21 cellular contexts compared by ENCODE assay signal in genomic region chr3:79341961-79342360, GRCh38.
DNase-seq lines count a peak whose midpoint lies in the region; ATAC-seq, FAIRE-seq and TF ChIP-seq lines count a peak whose summit lies in the region.
"Had no signal": no experiment of that assay in that cellular context is flagged by ENCODE, and none has a peak within 500 bp of the region (broad histone marks: within the 10 kb centered on the region; RNA-seq: fewer than 3 reads in every experiment).

No MANE protein-coding gene starts in this region.

- in situ Hi-C loops in HAP-1 (cut with MboI; ENCODE audit: low sequenced_read_pairs) = no loop called here

- ATAC-seq in Right ventricle myocardium superior (ENCODE audit: poor library complexity) = no peak

- no peaks in the 10 kb centered on the region for H3K79me1 ChIP-seq in H1 (ENCODE audit: low read depth, low read length)

- intact Hi-C loops in Right ventricle myocardium superior (cut with DNase I) = no loop called here

- no peaks in the 10 kb centered on the region for H4K20me1 ChIP-seq in H1 (replicated peaks in 1 of 2; ENCODE audit: control insufficient read depth in 1 of 2, insufficient read depth in 2 of 2, low read length in 2 of 2)
- H4K20me1 ChIP-seq: BLaER1 had no signal

- peak in 1 of 2 donors; percentile 29 for DNase-seq in cardiac muscle cell (ENCODE audit: low read depth in 1 of 2, low spot score in 1 of 2)
- DNase-seq in Right ventricle myocardium superior = no peak
- DNase-seq in D721Med (ENCODE audit: insufficient read length, low spot score) = no peak
- DNase-seq in H1 (ENCODE audit: low read depth in 1 of 2, low spot score in 2 of 2) = no peak
- DNase-seq in HAP-1 (ENCODE audit: low spot score in 2 of 2) = no peak
- no peak for DNase-seq in UCSD-AML1 (lab: John Stamatoyannopoulos, UW; ENCODE audit: unreplicated experiment)
- DNase-seq: 8988T; ACHN; BE2C; C1 segment of cervical spinal cord; CD4-positive, alpha-beta memory T cell; CD4-positive, CD25-positive, alpha-beta regulatory T cell; CD8-positive, alpha-beta memory T cell; COR-L47; DMS79 treated with DMSO at 0.1 percent for 48 hours; GF-D8 had no signal

- no peak overlapping the region for H3K4me3 ChIP-seq in cardiac muscle cell
- no peak overlapping the region for H3K4me3 ChIP-seq in H1 (ENCODE audit: extremely low read depth in 1 of 4, insufficient read depth in 2 of 4, low read depth in 3 of 4, low read length in 4 of 4)
- no peak overlapping the region for H3K4me3 ChIP-seq in HAP-1
- H3K4me3 ChIP-seq: BLaER1 had no signal

- H3K14ac ChIP-seq in H1 (ENCODE audit: insufficient read length) = no peak overlapping the region

- no peak overlapping the region for H3K4me2 ChIP-seq in H1 (ENCODE audit: insufficient read depth in 1 of 2, low read depth in 2 of 2, low read length in 2 of 2)
- H3K4me2 ChIP-seq: BLaER1 had no signal

- H2AFZ ChIP-seq in H1 (ENCODE audit: low read length) = no peak overlapping the region

- no peak overlapping the region for H3K56ac ChIP-seq in H1 (replicated peaks; ENCODE audit: insufficient read length, low read depth, low read length)

- no peaks in the 10 kb centered on the region for H3K23me2 ChIP-seq in H1 (ENCODE audit: low read depth, low read length)

- no peak overlapping the region for H4K91ac ChIP-seq in H1 (replicated peaks; ENCODE audit: insufficient read length, low read length)

- no peaks in the 10 kb centered on the region for H3K9me3 ChIP-seq in cardiac muscle cell (ENCODE audit: low read depth)
- peaks cover 2 to 5% of the 10 kb centered on the region in 2 experiments; a peak in 2 of 4 replicates for H3K9me3 ChIP-seq in H1 (ENCODE audit: insufficient read depth in 2 of 2, low read depth in 1 of 2, low read length in 1 of 2)
- peaks cover under 1% of the 10 kb centered on the region; the same call in 1 of the 2 replicates for H3K9me3 ChIP-seq in HAP-1
- H3K9me3 ChIP-seq: BE2C, BLaER1 had no signal

- peaks cover 47% of the 10 kb centered on the region for H3K4me1 ChIP-seq in cardiac muscle cell (ENCODE audit: low read depth)
- no peaks in the 10 kb centered on the region for H3K4me1 ChIP-seq in H1 (replicated peaks in 1 of 4; ENCODE audit: control insufficient read depth in 3 of 4, insufficient read depth in 4 of 4, low read length in 3 of 4)
- no peaks in the 10 kb centered on the region for H3K4me1 ChIP-seq in HAP-1
- H3K4me1 ChIP-seq: BE2C, BLaER1 had no signal

- no peak for TF ChIP-seq EP300 in H1 (IDR thresholded peaks at IDR 0.05; ENCODE audit: borderline replicate concordance in 1 of 2, low read depth in 2 of 2, low read length in 2 of 2)

- H3K18ac ChIP-seq in H1 (ENCODE audit: extremely low read depth, low read length) = no peak overlapping the region

- no peak overlapping the region for H2BK20ac ChIP-seq in H1 (ENCODE audit: low read length)

- TF ChIP-seq RAD21 in H1 (IDR thresholded peaks at IDR 0.05 in 1 of 2, conservative IDR thresholded peaks at IDR 0.05 in 1 of 2; ENCODE audit: low read depth in 2 of 2, low read length in 2 of 2) = no peak

- H3K36me3 ChIP-seq in cardiac muscle cell (no peaks in the 10 kb centered on the region), H1 (ENCODE audit: control insufficient read depth in 2 of 4, insufficient read depth in 4 of 4, low read length in 3 of 4) (peaks cover 0 to 4% (median 0%) of the 10 kb centered on the region in 4 experiments; a peak in 1 of 8 replicates), HAP-1 (replicated peaks) (no peaks in the 10 kb centered on the region)
- H3K36me3 ChIP-seq: BE2C, BLaER1 had no signal

- no peak overlapping the region for H3K4ac ChIP-seq in H1 (replicated peaks; ENCODE audit: insufficient read length, low read depth, low read length)

- H3K9ac ChIP-seq in H1 (replicated peaks in 1 of 4; ENCODE audit: extremely low read depth in 1 of 4, low read depth in 3 of 4, low read length in 3 of 4) = no peak overlapping the region
- H3K9ac ChIP-seq: BLaER1 had no signal

- no peak for TF ChIP-seq POLR2A in H1 (IDR thresholded peaks at IDR 0.05; ENCODE audit: control extremely low read depth in 1 of 2, low read depth in 2 of 2, low read length in 2 of 2)

- no peak overlapping the region for H4K5ac ChIP-seq in H1 (ENCODE audit: insufficient read length, low read depth, low read length)

- no peaks in the 10 kb centered on the region for H3K27me3 ChIP-seq in cardiac muscle cell
- H3K27me3 ChIP-seq in H1 (replicated peaks in 1 of 4; ENCODE audit: control insufficient read depth in 3 of 4, extremely low read depth in 1 of 4, insufficient read depth in 3 of 4, low read length in 3 of 4) = no peaks in the 10 kb centered on the region
- H3K27me3 ChIP-seq in HAP-1 (ENCODE audit: low read depth) = no peaks in the 10 kb centered on the region
- H3K27me3 ChIP-seq: BE2C, BLaER1 had no signal

- no peak overlapping the region for H3K23ac ChIP-seq in H1 (ENCODE audit: insufficient read length)

- no peak overlapping the region for H2BK15ac ChIP-seq in H1 (ENCODE audit: low read length)

- H3K27ac ChIP-seq in cardiac muscle cell = peak overlapping the region; percentile 77
- no peak overlapping the region for H3K27ac ChIP-seq in H1 (ENCODE audit: low read depth, low read length)
- H3K27ac ChIP-seq: BLaER1 had no signal

- H2BK12ac ChIP-seq in H1 (ENCODE audit: low read depth, low read length) = no peak overlapping the region

- FAIRE-seq in D721Med (lab: Jason Lieb, UNC) (peak; percentile 32), H1 (lab: Jason Lieb, UNC) (peak; percentile 19)
- FAIRE-seq: A204.1, G401.6, GM12891, GM19239 had no signal

- CTCF ChIA-PET in H1 (lab: Charles Lee; ENCODE audit: partially characterized antibody) = interaction anchor here (1.4 kb wide), 1 partner anchor 20 kb away, joined by 6 read pairs; no protein-coding TSS in a partner anchor

- no peak overlapping the region for H4K8ac ChIP-seq in H1 (ENCODE audit: extremely low read depth, insufficient read depth, low read length)

- TF ChIP-seq CTCF in cardiac muscle cell (IDR thresholded peaks at IDR 0.05; ENCODE audit: low read depth, low read length) = no peak
- no peak for TF ChIP-seq CTCF in D721Med (IDR thresholded peaks at IDR 0.05; ENCODE audit: insufficient read depth, missing control alignments)
- TF ChIP-seq CTCF in H1 (IDR thresholded peaks at IDR 0.05; ENCODE audit: control extremely low read depth in 1 of 3, insufficient read depth in 1 of 3, low read depth in 1 of 3, low read length in 3 of 3) = no peak

- no peak overlapping the region for H2AK5ac ChIP-seq in H1 (ENCODE audit: low read depth, low read length)

- no peak overlapping the region for H2BK120ac ChIP-seq in H1 (replicated peaks; ENCODE audit: low read depth, low read length)

- no peak overlapping the region for H2BK5ac ChIP-seq in H1 (ENCODE audit: low read depth, low read length)

- POLR2A ChIA-PET in H1 (lab: Charles Lee; ENCODE audit: partially characterized antibody) = no interaction called here

- H3K79me2 ChIP-seq in H1 (ENCODE audit: control insufficient read depth in 1 of 2, insufficient read depth in 2 of 2, low read length in 2 of 2) = no peaks in the 10 kb centered on the region

TF ChIP-seq in H1, 55 proteins besides CTCF, POLR2A, EP300 and RAD21:
- TF ChIP-seq BACH1 (IDR thresholded peaks at IDR 0.05; ENCODE audit: low read length) (no peak), KDM4A (IDR thresholded peaks at IDR 0.05; ENCODE audit: low read depth, low read length, severe bottlenecking) (no peak), POLR2AphosphoS5 (IDR thresholded peaks at IDR 0.05; ENCODE audit: low read depth, low read length) (no peak), SIN3A (conservative IDR thresholded peaks at IDR 0.05 in 1 of 2, IDR thresholded peaks at IDR 0.05 in 1 of 2; ENCODE audit: low read depth in 1 of 2, low read length in 2 of 2) (no peak), GTF2F1 (IDR thresholded peaks at IDR 0.05; ENCODE audit: borderline replicate concordance, low read depth, low read length) (no peak), TAF1 (IDR thresholded peaks at IDR 0.05; ENCODE audit: low read depth, low read length) (no peak), RXRA (IDR thresholded peaks at IDR 0.05; ENCODE audit: insufficient read depth, low read depth, low read length) (no peak)
